Comparison of ENCODE assay signal across 24 cellular contexts in genomic region chr3:151308089-151308488, GRCh38. TPM values are rescaled to one million over a fixed set of nuclear protein-coding genes. Genes with fewer than 3 reads are reported as not detected.
DNase-seq lines count a peak whose midpoint lies in the region; ATAC-seq and TF ChIP-seq lines count a peak whose summit lies in the region.
"Had no signal": no experiment of that assay in that cellular context is flagged by ENCODE, and none has a peak within 500 bp of the region (broad histone marks: within the 10 kb centered on the region; RNA-seq: fewer than 3 reads in every experiment).

No MANE protein-coding gene starts in this region.

- H2AFZ ChIP-seq in HCT116 (ENCODE audit: low read depth, low read length, poor library complexity, severe bottlenecking) = no peak overlapping the region

- H3K27me3 Mint-ChIP-seq in activated CD4-positive, alpha-beta T cell treated with anti-CD3 and anti-CD28 coated beads, Interleukin-2, amount 10 ng/mL, durations not matched to agents 24 days and 14 days = peaks cover 1% of the 10 kb centered on the region
- peaks cover 4% of the 10 kb centered on the region for H3K27me3 Mint-ChIP-seq in activated naive CD8-positive, alpha-beta T cell treated with anti-CD3 and anti-CD28 coated beads, Interleukin-2, amount 50 U/mL, for 24 hours

- H3K36me3 Mint-ChIP-seq in activated CD4-positive, alpha-beta T cell treated with anti-CD3 and anti-CD28 coated beads, Interleukin-2, amount 10 ng/mL, durations not matched to agents 24 days and 14 days (ENCODE audit: low read depth) = no peaks in the 10 kb centered on the region
- H3K36me3 Mint-ChIP-seq in activated naive CD8-positive, alpha-beta T cell treated with anti-CD3 and anti-CD28 coated beads, Interleukin-2, amount 50 U/mL, for 24 hours (ENCODE audit: low read depth) = peaks cover 2% of the 10 kb centered on the region
- H3K36me3 Mint-ChIP-seq: naive B cell had no signal

- H3K27me3 ChIP-seq in HCT116 (ENCODE audit: insufficient read depth, low read length) = no peaks in the 10 kb centered on the region
- H3K27me3 ChIP-seq: BE2C, breast epithelium, gastrocnemius medialis had no signal

- TF ChIP-seq RAD21 in HCT116 (IDR thresholded peaks at IDR 0.05; ENCODE audit: low read depth) = no peak

- no peak overlapping the region for H3K4me3 ChIP-seq in HCT116 (replicated peaks in 1 of 2; ENCODE audit: low read depth in 1 of 2, low read length in 2 of 2)
- H3K4me3 ChIP-seq: breast epithelium, gastrocnemius medialis, HAP-1 had no signal

- H3K9me3 Mint-ChIP-seq in activated CD4-positive, alpha-beta T cell treated with anti-CD3 and anti-CD28 coated beads, Interleukin-2, amount 10 ng/mL, durations not matched to agents 24 days and 14 days = peaks cover 1% of the 10 kb centered on the region
- no peaks in the 10 kb centered on the region for H3K9me3 Mint-ChIP-seq in activated naive CD8-positive, alpha-beta T cell treated with anti-CD3 and anti-CD28 coated beads, Interleukin-2, amount 50 U/mL, for 24 hours
- H3K9me3 Mint-ChIP-seq: activated naive CD8-positive, alpha-beta T cell treated with anti-CD3 and anti-CD28 coated beads, Interleukin-2, amount 10 ng/mL, durations not matched to agents 7 days and 5 days; naive B cell had no signal

- H3K36me3 ChIP-seq in HCT116 (ENCODE audit: control insufficient read depth in 1 of 2, insufficient read depth in 2 of 2, low read length in 2 of 2) = no peaks in the 10 kb centered on the region
- H3K36me3 ChIP-seq: BE2C, breast epithelium, gastrocnemius medialis, HAP-1 had no signal

- no peaks in the 10 kb centered on the region for H3K9me3 ChIP-seq in HCT116 (ENCODE audit: control insufficient read depth in 1 of 2, insufficient read depth in 1 of 2, low read depth in 1 of 2, low read length in 2 of 2)
- H3K9me3 ChIP-seq: BE2C, breast epithelium, gastrocnemius medialis, HAP-1 had no signal

- no TSS peak for BruUV-seq in HCT116 (replicated peaks; lab: Mats Ljungman, UMichigan)

- H3K4me1 Mint-ChIP-seq in activated CD4-positive, alpha-beta T cell treated with anti-CD3 and anti-CD28 coated beads, Interleukin-2, amount 10 ng/mL, durations not matched to agents 24 days and 14 days = peaks cover 37% of the 10 kb centered on the region
- H3K4me1 Mint-ChIP-seq in activated naive CD8-positive, alpha-beta T cell treated with anti-CD3 and anti-CD28 coated beads, Interleukin-2, amount 50 U/mL, for 24 hours = peaks cover 56% of the 10 kb centered on the region
- H3K4me1 Mint-ChIP-seq: naive B cell had no signal

- TF ChIP-seq CTCF in HCT116 (IDR thresholded peaks at IDR 0.05 in 2 of 3, conservative IDR thresholded peaks at IDR 0.05 in 1 of 3; ENCODE audit: borderline replicate concordance in 1 of 3, insufficient read depth in 1 of 3, low read depth in 2 of 3, low read length in 2 of 3) = no peak

- intact Hi-C loops in activated CD4-positive, alpha-beta T cell treated with anti-CD3 and anti-CD28 coated beads, Interleukin-2, amount 10 ng/mL, durations not matched to agents 24 days and 14 days (cut with micrococcal nuclease) = loop anchor here (1.0 to 10.0 kb wide), 5 partner anchors 526 to 923 kb away; partner anchors contain the start of gene SIAH2
- intact Hi-C loops in HCT116 (cut with micrococcal nuclease) (no loop called here), head of caudate nucleus (cut with DNase I) (no loop called here)

- no peak overlapping the region for H3K4me2 ChIP-seq in HCT116 (ENCODE audit: low read length)

- no peak overlapping the region for H3K9ac ChIP-seq in HCT116 (ENCODE audit: low read length)

- DNase-seq in activated CD4-positive, alpha-beta T cell treated with anti-CD3 and anti-CD28 coated beads, Interleukin-2, amount 10 ng/mL, durations not matched to agents 24 days and 14 days = no peak
- no peak for DNase-seq in activated CD4-positive, alpha-beta T cell treated with anti-CD3 and anti-CD28 coated beads for 1 hour
- DNase-seq in HCT116 (ENCODE audit: low read depth, low spot score) (no peak), kidney tubule cell (ENCODE audit: low spot score) (peak; percentile 33), dermis blood vessel endothelial cell (no peak), head of caudate nucleus (no peak)
- DNase-seq in activated naive CD8-positive, alpha-beta T cell treated with anti-CD3 and anti-CD28 coated beads, Interleukin-2, amount 50 U/mL, for 24 hours = no peak
- DNase-seq: activated naive CD8-positive, alpha-beta T cell treated with anti-CD3 and anti-CD28 coated beads, Interleukin-2, amount 10 ng/mL, durations not matched to agents 7 days and 5 days; BE2C; cortex of kidney; DND-41; gastrocnemius medialis; mesendoderm; MM.1S; naive B cell; NCI-H1436 treated with DMSO at 0.1 percent for 48 hours; NCI-H510A treated with DMSO at 0.1 percent for 48 hours; occipital lobe; stimulated activated CD4-positive, alpha-beta T cell treated with anti-CD3 and anti-CD28 coated beads, Interleukin-12 subunit alpha, Interleukin-12 subunit beta, amount 100 ng/mL, for 4 hours had no signal

- no peaks in the 10 kb centered on the region for H3K79me2 ChIP-seq in HCT116 (ENCODE audit: insufficient read depth, low read length)

- H3K4me3 Mint-ChIP-seq in activated CD4-positive, alpha-beta T cell treated with anti-CD3 and anti-CD28 coated beads, Interleukin-2, amount 10 ng/mL, durations not matched to agents 24 days and 14 days = no peak overlapping the region
- no peak overlapping the region for H3K4me3 Mint-ChIP-seq in activated naive CD8-positive, alpha-beta T cell treated with anti-CD3 and anti-CD28 coated beads, Interleukin-2, amount 50 U/mL, for 24 hours
- H3K4me3 Mint-ChIP-seq: activated naive CD8-positive, alpha-beta T cell treated with anti-CD3 and anti-CD28 coated beads, Interleukin-2, amount 10 ng/mL, durations not matched to agents 7 days and 5 days; naive B cell had no signal

- no peak for TF ChIP-seq POLR2A in HCT116 (IDR thresholded peaks at IDR 0.05; ENCODE audit: borderline replicate concordance, extremely low read depth, insufficient read depth, insufficient read length)

- H3K27ac Mint-ChIP-seq in activated CD4-positive, alpha-beta T cell treated with anti-CD3 and anti-CD28 coated beads, Interleukin-2, amount 10 ng/mL, durations not matched to agents 24 days and 14 days = peak overlapping the region; percentile 35
- H3K27ac Mint-ChIP-seq in activated naive CD8-positive, alpha-beta T cell treated with anti-CD3 and anti-CD28 coated beads, Interleukin-2, amount 50 U/mL, for 24 hours = peak overlapping the region; percentile 70
- H3K27ac Mint-ChIP-seq: activated naive CD8-positive, alpha-beta T cell treated with anti-CD3 and anti-CD28 coated beads, Interleukin-2, amount 10 ng/mL, durations not matched to agents 7 days and 5 days had no signal

- H3K27ac ChIP-seq in HCT116 (ENCODE audit: low read depth, low read length) = no peak overlapping the region
- H3K27ac ChIP-seq: breast epithelium, gastrocnemius medialis had no signal

- H3K4me1 ChIP-seq in HCT116 (ENCODE audit: control insufficient read depth in 1 of 2, insufficient read depth in 2 of 2, low read length in 2 of 2) = peaks cover 26 to 57% of the 10 kb centered on the region in 2 experiments
- H3K4me1 ChIP-seq: BE2C, gastrocnemius medialis had no signal

- ATAC-seq in HCT116 = no peak
- no peak for ATAC-seq in activated naive CD8-positive, alpha-beta T cell treated with anti-CD3 and anti-CD28 coated beads, Interleukin-2, amount 50 U/mL, for 24 hours
- ATAC-seq in HG03378 (IDR thresholded peaks at IDR 0.05; ENCODE audit: unreplicated experiment) = no peak
- ATAC-seq: gastrocnemius medialis had no signal

- POLR2A ChIA-PET in HCT116 (lab: Charles Lee) = interaction anchor here (1.7 kb wide), 1 partner anchor 9 kb away, joined by 4 read pairs; the partner anchor contains the start of gene GPR87

- H4K20me1 ChIP-seq in HCT116 (ENCODE audit: insufficient read depth) = no peaks in the 10 kb centered on the region

- CTCF ChIA-PET in HCT116 (lab: Charles Lee) = no interaction called here

- RAD21 ChIA-PET in HCT116 (lab: Charles Lee; ENCODE audit: low non-redundant PET in 1 of 2, low total read pairs in 2 of 2, uncharacterized antibody in 2 of 2, unreplicated experiment in 2 of 2) = no interaction called here

- no peaks in the 10 kb centered on the region for H3K9me2 ChIP-seq in HCT116 (ENCODE audit: insufficient read depth)

TF ChIP-seq in HCT116, 20 proteins besides CTCF, POLR2A, EP300 and RAD21:
- TF ChIP-seq FOSL1 (IDR thresholded peaks at IDR 0.05; ENCODE audit: low read depth) (0 out of 2 replicates have a peak, but pooled peaks have one; percentile 9), EZH2 (IDR thresholded peaks at IDR 0.05) (no peak)
TF ChIP-seq in HCT116: peak in this region for 1.

RNA-seq across cellular contexts. Expression of gene GPR87, which starts 8.5 kb away (rescaled TPM):
- 1.0 and 1.4 TPM in 2 replicates for total RNA-seq in activated CD4-positive, alpha-beta T cell treated with anti-CD3 and anti-CD28 coated beads, Interleukin-2, amount 10 ng/mL, durations not matched to agents 24 days and 14 days
- total RNA-seq in HCT116 (2021; ENCODE audit: unreplicated experiment) (3.8 TPM), dermis blood vessel endothelial cell (not detected in 2 replicates)
- 6.0 and 6.6 TPM in 2 replicates for polyA plus RNA-seq in HCT116 (2012)
- total RNA-seq: activated naive CD8-positive, alpha-beta T cell treated with anti-CD3 and anti-CD28 coated beads, Interleukin-2, amount 10 ng/mL, durations not matched to agents 7 days and 5 days; gastrocnemius medialis; occipital lobe; subcutaneous adipose tissue had no signal

RNA-seq across cellular contexts. Expression of gene P2RY13, which starts 21.3 kb away (rescaled TPM):
- not detected in 2 replicates for total RNA-seq in activated CD4-positive, alpha-beta T cell treated with anti-CD3 and anti-CD28 coated beads, Interleukin-2, amount 10 ng/mL, durations not matched to agents 24 days and 14 days
- total RNA-seq in HCT116 (2021; ENCODE audit: unreplicated experiment) = not detected
- not detected in 2 replicates for polyA plus RNA-seq in HCT116 (2012)
- not detected in 2 replicates for total RNA-seq in dermis blood vessel endothelial cell
- total RNA-seq: activated naive CD8-positive, alpha-beta T cell treated with anti-CD3 and anti-CD28 coated beads, Interleukin-2, amount 10 ng/mL, durations not matched to agents 7 days and 5 days; renal cortical epithelial cell had no signal

RNA-seq across cellular contexts. Expression of gene P2RY14, which starts 29.7 kb away (rescaled TPM):
- total RNA-seq in activated CD4-positive, alpha-beta T cell treated with anti-CD3 and anti-CD28 coated beads, Interleukin-2, amount 10 ng/mL, durations not matched to agents 24 days and 14 days = 2.5 and 3.0 TPM in 2 replicates
- not detected for total RNA-seq in HCT116 (2021; ENCODE audit: unreplicated experiment)
- not detected in 2 replicates for polyA plus RNA-seq in HCT116 (2012)
- total RNA-seq in dermis blood vessel endothelial cell = not detected in 2 replicates
- total RNA-seq: renal cortical epithelial cell had no signal
